Comparison of ENCODE assay signal across 1 cellular context in genomic region chrX:11244641-11245040, GRCh38.
TF ChIP-seq lines count a peak whose summit lies in the region.

No MANE protein-coding gene starts in this region.

TF ChIP-seq in K562, 482 proteins besides CTCF, POLR2A, EP300 and RAD21:
- TF ChIP-seq FOXJ3 (CRISPR knock-in tag; IDR thresholded peaks at IDR 0.05) (no peak), CEBPB (tag; IDR thresholded peaks at IDR 0.05) (peak; percentile 36; the same call in 1 of the 2 replicates), CEBPG (CRISPR knock-in tag; IDR thresholded peaks at IDR 0.05) (no peak), CEBPG (tag; conservative IDR thresholded peaks at IDR 0.05 in 1 of 2, IDR thresholded peaks at IDR 0.05 in 1 of 2) (peak in 1 of 2 experiments; percentile 31; a peak in 1 of 4 replicates), ETV1 (tag; conservative IDR thresholded peaks at IDR 0.05; ENCODE audit: low read depth) (no peak)
